In the genomic region with DNA sequence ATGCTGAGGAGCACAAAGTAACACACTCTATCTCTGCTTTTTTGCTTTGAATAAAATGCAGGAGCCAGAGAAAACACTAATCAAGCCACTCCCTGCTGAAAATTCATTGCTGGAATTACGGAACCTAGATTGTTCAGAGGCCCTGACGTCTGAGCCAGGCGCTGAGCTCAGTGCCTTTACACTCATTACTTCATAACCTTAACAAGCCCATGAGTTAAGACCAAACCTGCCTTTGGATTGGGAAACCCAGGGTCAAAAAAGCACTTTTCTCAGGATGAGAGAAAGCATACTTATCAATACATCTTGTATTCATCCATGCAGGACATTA, we compare ENCODE assay signal across 8 cellular contexts. TPM values are rescaled to one million over a fixed set of nuclear protein-coding genes. Genes with fewer than 3 reads are reported as not detected.
A peak's percentile ranks its signal among the peaks of the same experiment; 100 is the strongest.
DNase-seq lines count a peak whose midpoint lies in the region; ATAC-seq and TF ChIP-seq lines count a peak whose summit lies in the region.

No MANE protein-coding gene starts in this region.

- no peak for DNase-seq in activated CD8-positive, alpha-beta memory T cell treated with anti-CD3 and anti-CD28 coated beads, Interleukin-2, amount 10 ng/mL, durations not matched to agents 7 days and 5 days
- no peak for DNase-seq in activated CD8-positive, alpha-beta memory T cell treated with anti-CD3 and anti-CD28 coated beads, Interleukin-2, amount 50 U/mL, for 4 hours
- peak; percentile 7 for DNase-seq in RWPE1 (ENCODE audit: low spot score)
- peak; percentile 27 for DNase-seq in epithelial cell of proximal tubule (ENCODE audit: low read depth)
- no peak for DNase-seq in ureter (ENCODE audit: low spot score)
- no peak for DNase-seq in GM19238 (ENCODE audit: insufficient read length, low spot score)

- no peaks in the 10 kb centered on the region for H3K36me3 Mint-ChIP-seq in activated CD8-positive, alpha-beta memory T cell treated with anti-CD3 and anti-CD28 coated beads, Interleukin-2, amount 10 ng/mL, durations not matched to agents 7 days and 5 days
- H3K36me3 Mint-ChIP-seq in nephron (ENCODE audit: low read depth): no peaks in the 10 kb centered on the region

- peak; percentile 11 for ATAC-seq in activated CD8-positive, alpha-beta memory T cell treated with anti-CD3 and anti-CD28 coated beads, Interleukin-2, amount 10 ng/mL, durations not matched to agents 7 days and 5 days
- peak; percentile 6 for ATAC-seq in HG02943 (IDR thresholded peaks at IDR 0.05; ENCODE audit: low read depth, unreplicated experiment)

- POLR2A ChIA-PET in RWPE1 (lab: Yijun Ruan, JAX; ENCODE audit: low non-redundant PET): no interaction called here

- peak overlapping the region; percentile 96 for H3K27ac ChIP-seq in RWPE1

- H3K27me3 Mint-ChIP-seq in activated CD8-positive, alpha-beta memory T cell treated with anti-CD3 and anti-CD28 coated beads, Interleukin-2, amount 10 ng/mL, durations not matched to agents 7 days and 5 days: no peaks in the 10 kb centered on the region
- H3K27me3 Mint-ChIP-seq in nephron (ENCODE audit: low read depth): no peaks in the 10 kb centered on the region

- H3K27ac Mint-ChIP-seq in activated CD8-positive, alpha-beta memory T cell treated with anti-CD3 and anti-CD28 coated beads, Interleukin-2, amount 10 ng/mL, durations not matched to agents 7 days and 5 days: peak overlapping the region; percentile 91
- peak overlapping the region; percentile 99 for H3K27ac Mint-ChIP-seq in nephron

- CTCF ChIA-PET in activated CD8-positive, alpha-beta memory T cell treated with anti-CD3 and anti-CD28 coated beads, Interleukin-2, amount 10 ng/mL, durations not matched to agents 7 days and 5 days (lab: Charles Lee): interaction anchor here (1.1 to 1.8 kb wide), 3 partner anchors 68 to 110 kb away, joined by 3 to 5 read pairs (median 3); no protein-coding TSS in a partner anchor
- CTCF ChIA-PET in RWPE1 (lab: Yijun Ruan, JAX): no interaction called here

- no peak for TF ChIP-seq CTCF in RWPE1 (conservative IDR thresholded peaks at IDR 0.05; ENCODE audit: low read depth)
- no peak for TF ChIP-seq CTCF in epithelial cell of proximal tubule (conservative IDR thresholded peaks at IDR 0.05; ENCODE audit: low read depth, low read length)
- no peak for TF ChIP-seq CTCF in nephron (IDR thresholded peaks at IDR 0.05; ENCODE audit: unreplicated experiment in 3 of 3)

- peaks cover 2% of the 10 kb centered on the region for H3K9me3 Mint-ChIP-seq in activated CD8-positive, alpha-beta memory T cell treated with anti-CD3 and anti-CD28 coated beads, Interleukin-2, amount 10 ng/mL, durations not matched to agents 7 days and 5 days (ENCODE audit: low read depth)
- no peaks in the 10 kb centered on the region for H3K9me3 Mint-ChIP-seq in nephron

- peak overlapping the region; percentile 87 for H3K4me3 ChIP-seq in epithelial cell of proximal tubule (ENCODE audit: low read depth, low read length)

- peak overlapping the region; percentile 87 for H3K4me3 Mint-ChIP-seq in activated CD8-positive, alpha-beta memory T cell treated with anti-CD3 and anti-CD28 coated beads, Interleukin-2, amount 10 ng/mL, durations not matched to agents 7 days and 5 days
- H3K4me3 Mint-ChIP-seq in nephron: peak overlapping the region; percentile 93 to 95 (median 95)

- peaks cover 23% of the 10 kb centered on the region for H3K4me1 Mint-ChIP-seq in activated CD8-positive, alpha-beta memory T cell treated with anti-CD3 and anti-CD28 coated beads, Interleukin-2, amount 10 ng/mL, durations not matched to agents 7 days and 5 days
- H3K4me1 Mint-ChIP-seq in nephron: peaks cover 22% of the 10 kb centered on the region

RNA-seq across cellular contexts. Expression of a gene that starts 0.8 kb away (rescaled TPM):
- 10 to 100 TPM; 18.5 TPM for total RNA-seq in activated CD8-positive, alpha-beta memory T cell treated with anti-CD3 and anti-CD28 coated beads, Interleukin-2, amount 10 ng/mL, durations not matched to agents 7 days and 5 days
- 8.3 and 19.0 TPM in 2 replicates for total RNA-seq in epithelial cell of proximal tubule
- 41.7 TPM for total RNA-seq in ureter

Comparison
In these comparisons a context has a peak if more than half of its experiments do, and no peak if none do; other contexts are left out.
1. DNase-seq: peak in RWPE1 (single experiment) and epithelial cell of proximal tubule (single experiment); none in activated CD8-positive, alpha-beta memory T cell treated with anti-CD3 and anti-CD28 coated beads, Interleukin-2, amount 10 ng/mL, durations not matched to agents 7 days and 5 days (single experiment), activated CD8-positive, alpha-beta memory T cell treated with anti-CD3 and anti-CD28 coated beads, Interleukin-2, amount 50 U/mL, for 4 hours (single experiment), ureter (single experiment) and GM19238 (single experiment).